In the genomic region with DNA sequence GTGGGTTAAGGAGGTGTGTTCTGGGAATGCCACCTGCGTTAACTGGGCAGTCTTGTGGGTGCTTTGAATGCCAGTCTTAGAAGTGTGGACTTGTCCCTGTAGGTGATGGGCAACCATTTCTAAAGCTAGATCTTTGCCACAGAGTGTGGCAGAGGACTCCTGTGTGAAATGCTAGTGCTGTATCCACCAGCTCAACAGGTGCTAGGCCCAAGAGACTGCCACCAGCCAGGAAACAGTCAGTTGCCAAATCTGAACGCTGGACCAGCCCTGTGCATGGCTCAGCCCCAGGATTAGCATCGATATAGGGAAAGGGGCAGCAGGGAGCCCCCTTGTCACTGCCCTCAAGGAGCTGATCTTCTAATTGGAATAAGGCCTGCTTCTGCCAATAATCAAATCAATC, we compare ENCODE assay signal across 7 cellular contexts.
"Had no signal": no experiment of that assay in that cellular context is flagged by ENCODE, and none has a peak within 500 bp of the region (broad histone marks: within the 10 kb centered on the region; RNA-seq: fewer than 3 reads in every experiment).

No MANE protein-coding gene starts in this region.

- H3K4me3 Mint-ChIP-seq: GM23338, H9, HFFc6, IgD-negative memory B cell had no signal

- H3K9ac ChIP-seq: KMS-11 had no signal

- H3K4me2 ChIP-seq: GM23338, KMS-11 had no signal

- H3K27ac ChIP-seq: KMS-11 had no signal

- H3K27ac Mint-ChIP-seq: GM23338, H9, HFFc6, IgD-negative memory B cell had no signal

- ATAC-seq: GM23338 had no signal

- H3K9me3 Mint-ChIP-seq: GM23338, HFFc6, IgD-negative memory B cell had no signal

- DNase-seq: H9, HCEC 1CT, HFFc6, KBM-7 had no signal

- H3K4me3 ChIP-seq: GM23338 had no signal
